8 cellular contexts compared by ENCODE assay signal in the genomic region with DNA sequence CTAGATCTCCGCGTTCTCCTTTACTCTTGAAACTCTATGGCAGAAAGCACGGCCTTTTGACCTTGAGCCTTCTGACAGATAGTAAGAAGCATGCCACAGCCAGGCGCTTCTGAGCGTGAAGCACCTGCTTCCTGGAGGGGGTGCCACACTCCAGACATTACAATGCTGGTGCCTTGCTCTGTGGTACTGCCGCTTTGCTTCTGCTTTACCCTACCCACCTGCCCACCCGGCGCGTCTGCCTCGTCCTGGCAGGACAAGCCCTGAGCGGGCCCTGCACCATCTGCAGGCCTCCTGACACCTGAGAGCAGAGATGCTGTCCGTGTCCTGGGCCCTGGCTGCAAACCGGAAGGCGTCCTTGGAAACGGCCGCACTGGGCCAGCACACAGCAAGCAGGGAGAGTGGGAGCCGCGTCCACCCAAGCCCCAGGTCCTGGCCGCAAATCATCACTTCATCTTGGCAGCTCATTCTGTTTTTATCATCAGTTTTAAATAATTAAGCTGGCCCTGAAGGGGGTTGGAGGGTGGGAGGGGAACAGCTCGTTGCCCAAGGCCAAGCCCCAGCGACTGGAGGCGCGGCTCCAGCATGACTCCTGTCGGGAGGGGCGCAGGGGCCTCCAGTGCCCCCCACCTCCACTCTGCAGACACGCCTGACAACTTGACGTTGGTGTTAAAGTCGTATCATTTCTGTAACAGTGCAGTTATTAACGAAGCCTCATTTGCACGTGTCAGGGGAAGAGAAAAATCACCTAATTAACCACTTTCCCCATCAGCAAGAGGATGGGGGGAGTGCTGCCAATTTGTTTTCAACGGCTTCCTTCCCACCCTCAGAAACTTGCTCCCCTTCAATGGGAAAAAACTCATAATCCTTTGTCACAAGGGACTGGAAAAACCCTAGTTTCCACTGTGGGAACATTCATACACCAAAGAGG.
A peak's percentile ranks its signal among the peaks of the same experiment; 100 is the strongest.
DNase-seq lines count a peak whose midpoint lies in the region; ATAC-seq and TF ChIP-seq lines count a peak whose summit lies in the region.

No MANE protein-coding gene starts in this region.

- H3K4ac ChIP-seq in H9 (ENCODE audit: low read depth, low read length) (no peak overlapping the region), neuronal stem cell (ENCODE audit: low read length) (no peak overlapping the region)

- H4K20me1 ChIP-seq in H9 (ENCODE audit: control insufficient read depth, insufficient read depth, insufficient read length) = peaks cover 2% of the 10 kb centered on the region

- peaks cover 0 to 2% of the 10 kb centered on the region in 2 donors for H3K36me3 ChIP-seq in neuronal stem cell (replicated peaks in 1 of 2; ENCODE audit: control insufficient read depth in 2 of 2, insufficient read depth in 2 of 2, low read length in 2 of 2)

- H3K4me1 Mint-ChIP-seq in H9 = peaks cover 13 to 22% of the 10 kb centered on the region in 2 experiments

- H2BK15ac ChIP-seq in H9 (ENCODE audit: low read depth, low read length) = no peak overlapping the region
- H2BK15ac ChIP-seq in neuronal stem cell (ENCODE audit: low read length) = no peak overlapping the region

- peaks cover 7 to 8% (median 8%) of the 10 kb centered on the region in 3 experiments; a peak in 5 of 7 replicates for H3K36me3 Mint-ChIP-seq in H9 (ENCODE audit: insufficient read depth in 1 of 3, low read depth in 3 of 3)

- H3K27me3 ChIP-seq in H9 (ENCODE audit: insufficient read depth, low read length) (no peaks in the 10 kb centered on the region), neuronal stem cell (ENCODE audit: control insufficient read depth in 3 of 3, insufficient read depth in 3 of 3, low read depth in 1 of 3, low read length in 3 of 3) (no peaks in the 10 kb centered on the region)

- peak overlapping the region in 2 of 3 experiments; percentile 8 to 86; a peak in 3 of 7 replicates for H3K27ac Mint-ChIP-seq in H9

- no peaks in the 10 kb centered on the region for H3K79me1 ChIP-seq in H9 (ENCODE audit: insufficient read depth, low read depth, low read length, poor library complexity, severe bottlenecking)
- H3K79me1 ChIP-seq in neuronal stem cell (ENCODE audit: low read depth, low read length) = peaks cover 16% of the 10 kb centered on the region

- H2BK12ac ChIP-seq in H9 (ENCODE audit: insufficient read length, low read depth, low read length) (no peak overlapping the region), neuronal stem cell (ENCODE audit: low read length) (no peak overlapping the region)

- no peak overlapping the region for H4K8ac ChIP-seq in H9 (replicated peaks; ENCODE audit: insufficient read length, low read depth, low read length)
- no peak overlapping the region for H4K8ac ChIP-seq in neuronal stem cell (ENCODE audit: low read depth, low read length)

- H3T11ph ChIP-seq in H9 (ENCODE audit: low read length) = no peak overlapping the region

- no peak overlapping the region for H3K4me3 Mint-ChIP-seq in H9

- H2AK5ac ChIP-seq in H9 (ENCODE audit: insufficient read length, low read length) (no peak overlapping the region), neuronal stem cell (ENCODE audit: low read depth, low read length) (peak overlapping the region; percentile 34)

- DNase-seq in NCI-H748 (lab: John Stamatoyannopoulos, UW; ENCODE audit: unreplicated experiment) (peak; percentile 41), NCI-H748 treated with DMSO at 0.1 percent for 48 hours (lab: John Stamatoyannopoulos, UW) (no peak), H9 (no peak), neuronal stem cell (ENCODE audit: low spot score) (no peak)
- DNase-seq in activated effector memory CD4-positive, alpha-beta T cell treated with anti-CD3 and anti-CD28 coated beads, Interleukin-2, amount 50 U/mL, for 16 hours = no peak

- no peaks in the 10 kb centered on the region; the same call in 1 of the 2 replicates for H3K79me2 ChIP-seq in H9 (ENCODE audit: insufficient read depth, low read length)

- no peaks in the 10 kb centered on the region for H3K4me1 ChIP-seq in H9 (ENCODE audit: insufficient read depth, low read length)
- peaks cover 23 to 34% of the 10 kb centered on the region in 2 donors for H3K4me1 ChIP-seq in neuronal stem cell (ENCODE audit: control insufficient read depth in 2 of 2, insufficient read depth in 1 of 2, low read depth in 1 of 2, low read length in 2 of 2)

- H3K9ac ChIP-seq in H9 (ENCODE audit: extremely low read depth, insufficient read length, low read length) = no peak overlapping the region
- peak overlapping the region; percentile 51 for H3K9ac ChIP-seq in neuronal stem cell (ENCODE audit: low read depth, low read length, poor library complexity)

- H3K9me3 ChIP-seq in H9 (ENCODE audit: control insufficient read depth, low read depth, low read length) (no peaks in the 10 kb centered on the region), neuronal stem cell (replicated peaks in 1 of 2; ENCODE audit: control insufficient read depth in 2 of 2, insufficient read depth in 1 of 2, low read depth in 1 of 2, low read length in 2 of 2) (no peaks in the 10 kb centered on the region)

- H3K23ac ChIP-seq in H9 (ENCODE audit: insufficient read length, low read depth, low read length) (no peak overlapping the region), neuronal stem cell (ENCODE audit: low read depth, low read length, poor library complexity) (peak overlapping the region; percentile 52)

- no peaks in the 10 kb centered on the region for H3K23me2 ChIP-seq in H9 (ENCODE audit: insufficient read length, low read depth, low read length, poor library complexity, severe bottlenecking)

- H2BK120ac ChIP-seq in H9 (ENCODE audit: low read depth, low read length, poor library complexity, severe bottlenecking) = no peak overlapping the region
- H2BK120ac ChIP-seq in neuronal stem cell (ENCODE audit: low read depth, low read length) = no peak overlapping the region

- H3K27ac ChIP-seq in H9 (ENCODE audit: insufficient read length, low read depth, low read length) (no peak overlapping the region), neuronal stem cell (replicated peaks; ENCODE audit: low read length) (no peak overlapping the region)

- H3K9me3 Mint-ChIP-seq in H9 = no peaks in the 10 kb centered on the region; a peak in 1 of 5 replicates

- H3K14ac ChIP-seq in H9 (ENCODE audit: insufficient read depth, low read length) (no peak overlapping the region), neuronal stem cell (ENCODE audit: low read length) (no peak overlapping the region)

- no peak overlapping the region for H2BK20ac ChIP-seq in H9 (ENCODE audit: low read depth, low read length, poor library complexity, severe bottlenecking)

- H3K27me3 Mint-ChIP-seq in H9 (ENCODE audit: low read depth) = no peaks in the 10 kb centered on the region; the same call in 1 of the 2 replicates

- no peak overlapping the region for H2AFZ ChIP-seq in H9 (ENCODE audit: low read length)
- no peak overlapping the region for H2AFZ ChIP-seq in neuronal stem cell (ENCODE audit: low read length)

- 0 out of 3 replicates have a peak, but pooled peaks have one; percentile 2 for ATAC-seq in SK-N-SH treated with all-trans-retinoic acid at 6 μM for 48 hours
- no peak for ATAC-seq in HG02938 (IDR thresholded peaks at IDR 0.05; ENCODE audit: unreplicated experiment)
- ATAC-seq in GM21619 (IDR thresholded peaks at IDR 0.05; ENCODE audit: unreplicated experiment) = no peak

- WGBS in H9 (ENCODE audit: extremely low coverage, insufficient read length, low lambda C conversion rate) = no CpG with 5 or more reads among the region's 31 CpGs
- WGBS in neuronal stem cell (ENCODE audit: extremely low coverage in 2 of 2, insufficient read length in 2 of 2, insufficient replicate concordance in 1 of 2), 2 donors = no CpG with 5 or more reads among the region's 31 CpGs

- H4K91ac ChIP-seq in H9 (ENCODE audit: insufficient read length, low read depth, low read length) = no peak overlapping the region
- no peak overlapping the region for H4K91ac ChIP-seq in neuronal stem cell (ENCODE audit: low read depth, low read length, poor library complexity)

- H3K4me3 ChIP-seq in neuronal stem cell (ENCODE audit: low read length in 2 of 2) = no peak overlapping the region

- no peak overlapping the region for H3K56ac ChIP-seq in H9 (ENCODE audit: insufficient read length, low read depth, low read length)

- no peak overlapping the region for H4K5ac ChIP-seq in H9 (ENCODE audit: insufficient read length, low read depth, low read length)

- H3K4me2 ChIP-seq in H9 (ENCODE audit: insufficient read depth, insufficient read length, low read length) = no peak overlapping the region
- H3K4me2 ChIP-seq in neuronal stem cell (ENCODE audit: insufficient read depth, low read length, poor library complexity, severe bottlenecking) = no peak overlapping the region

- no peak overlapping the region for H2BK5ac ChIP-seq in H9 (ENCODE audit: insufficient read length, low read length)
- no peak overlapping the region for H2BK5ac ChIP-seq in neuronal stem cell (ENCODE audit: low read length)

- no peak for TF ChIP-seq CTCF in H9 (conservative IDR thresholded peaks at IDR 0.05)

- H3K18ac ChIP-seq in H9 (ENCODE audit: insufficient read length, low read depth, low read length) (no peak overlapping the region), neuronal stem cell (ENCODE audit: low read length) (peak overlapping the region; percentile 85)

TF ChIP-seq in SK-N-SH treated with all-trans-retinoic acid at 6 μM for 48 hours, 23 proteins besides CTCF, POLR2A, EP300 and RAD21:
- TF ChIP-seq ESRRG (CRISPR knock-in tag; IDR thresholded peaks at IDR 0.05) (no peak), RARB (CRISPR knock-in tag; IDR thresholded peaks at IDR 0.05) (no peak)
